Comparison of ENCODE assay signal across 8 cellular contexts in the genomic region with DNA sequence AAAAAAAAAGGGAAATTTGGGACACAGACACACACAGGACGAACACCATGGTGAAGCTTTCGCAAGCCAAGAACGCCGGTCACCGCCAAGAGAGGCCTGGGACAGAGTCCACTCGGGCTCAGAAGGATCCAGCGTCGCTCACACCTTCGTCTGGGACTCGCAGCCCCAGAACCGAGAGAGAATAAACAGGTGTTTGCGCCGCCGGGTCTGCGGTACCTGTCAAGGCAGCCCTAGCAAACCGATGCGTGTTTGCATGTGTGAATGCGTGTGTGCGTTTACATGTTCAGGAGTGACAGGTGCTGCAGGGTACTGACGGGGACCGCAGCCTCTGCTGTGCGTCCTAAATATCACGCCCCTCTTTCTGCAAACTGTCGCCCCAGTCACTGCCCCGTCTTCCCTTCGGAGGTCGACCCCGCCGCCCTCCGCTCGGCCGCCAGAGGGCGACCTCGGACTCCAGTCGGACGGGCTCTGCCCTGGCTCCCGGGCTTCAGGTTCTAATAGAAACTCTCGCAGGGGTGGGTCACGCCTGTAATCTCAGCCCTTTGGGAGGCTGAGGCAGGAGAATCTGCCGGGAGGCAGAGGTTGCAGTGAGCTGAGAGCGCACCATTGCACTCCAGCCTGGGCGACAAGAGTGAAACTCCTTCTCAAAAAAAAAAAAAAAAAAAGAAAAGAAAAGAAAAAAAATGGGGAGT. TPM values are rescaled to one million over a fixed set of nuclear protein-coding genes. Genes with fewer than 3 reads are reported as not detected.
A peak's percentile ranks its signal among the peaks of the same experiment; 100 is the strongest.
DNase-seq lines count a peak whose midpoint lies in the region; ATAC-seq and TF ChIP-seq lines count a peak whose summit lies in the region.

No MANE protein-coding gene starts in this region.

- peak overlapping the region; percentile 54 for H3K4me3 ChIP-seq in GM12865 (ENCODE audit: low read depth, low read length)
- peak overlapping the region; percentile 56 for H3K4me3 ChIP-seq in HUES6 (ENCODE audit: low read depth, low read length)
- peak overlapping the region; percentile 11 to 48 (median 40) for H3K4me3 ChIP-seq in Peyer's patch
- peak overlapping the region; percentile 39 for H3K4me3 ChIP-seq in neural progenitor cell
- H3K4me3 ChIP-seq in stomach: peak overlapping the region; percentile 32 to 47 (median 34)

- H2AFZ ChIP-seq in neural progenitor cell (replicated peaks): peak overlapping the region; percentile 63

- peak overlapping the region; percentile 80 for H3K4me2 ChIP-seq in neural progenitor cell

- H3K36me3 Mint-ChIP-seq in neural progenitor cell: peaks cover 2% of the 10 kb centered on the region

- H3K4me1 ChIP-seq in HUES6 (ENCODE audit: control insufficient read depth, insufficient read depth, low read length) (no peaks in the 10 kb centered on the region), Peyer's patch (peaks cover 0 to 11% (median 6%) of the 10 kb centered on the region in 4 donors), neural progenitor cell (no peaks in the 10 kb centered on the region), stomach (peaks cover 11 to 17% (median 15%) of the 10 kb centered on the region in 4 donors)

- H3K79me2 ChIP-seq in neural progenitor cell (ENCODE audit: low read depth): no peaks in the 10 kb centered on the region

- H3K9ac ChIP-seq in HUES6 (ENCODE audit: low read length) (no peak overlapping the region), neural progenitor cell (no peak overlapping the region)

- 6 to 14% (median 7%) methylated on average over 32 to 42 of the region's 42 CpGs for WGBS in stomach, 5 donors

- intact Hi-C loops in stomach (cut with DNase I; ENCODE audit: low total_unique reads): no loop called here

- no peak overlapping the region for H3K27ac Mint-ChIP-seq in neural progenitor cell

- TF ChIP-seq CTCF in GM12865 (IDR thresholded peaks at IDR 0.05; ENCODE audit: insufficient read depth, low read depth, low read length, missing control alignments) (peak; percentile 95), Peyer's patch (IDR thresholded peaks at IDR 0.05) (peak; percentile 83 to 94 (median 92)), neural progenitor cell (IDR thresholded peaks at IDR 0.05) (peak; percentile 88), stomach (IDR thresholded peaks at IDR 0.05) (peak in 6 of 7 experiments; percentile 32 to 92 (median 88))

- DNase-seq in GM12865 (ENCODE audit: low read depth) (peak; percentile 89), Peyer's patch (peak; percentile 88 to 93 (median 90)), fibroblast of the conjunctiva (ENCODE audit: low read depth) (peak; percentile 43), neural progenitor cell (ENCODE audit: low spot score) (peak; percentile 93), stomach (peak; percentile 88)
- DNase-seq in activated T-helper 1 cell treated with anti-CD3 and anti-CD28 coated beads, Interleukin-2, amount 50 U/mL, for 16 hours (ENCODE audit: low read depth in 1 of 2, low spot score in 1 of 2): peak; percentile 62 to 74

- no peaks in the 10 kb centered on the region for H4K20me1 ChIP-seq in neural progenitor cell (ENCODE audit: low read depth)

- H3K9me3 ChIP-seq in HUES6 (ENCODE audit: control insufficient read depth, insufficient read depth, low read depth, low read length): peaks cover 11% of the 10 kb centered on the region
- H3K9me3 ChIP-seq in Peyer's patch: no peaks in the 10 kb centered on the region
- H3K9me3 ChIP-seq in neural progenitor cell (ENCODE audit: low read depth): no peaks in the 10 kb centered on the region
- peaks cover 0 to 5% (median 0%) of the 10 kb centered on the region in 4 donors for H3K9me3 ChIP-seq in stomach

- H3K27me3 ChIP-seq in HUES6 (ENCODE audit: control insufficient read depth, insufficient read depth, low read length) (no peaks in the 10 kb centered on the region; the same call in 1 of the 2 replicates), Peyer's patch (no peaks in the 10 kb centered on the region), neural progenitor cell (peaks cover 11% of the 10 kb centered on the region), stomach (peaks cover 0 to 4% (median 0%) of the 10 kb centered on the region in 3 donors)

- peaks cover 7% of the 10 kb centered on the region for H3K4me1 Mint-ChIP-seq in neural progenitor cell

- ATAC-seq in HG03097 (IDR thresholded peaks at IDR 0.05; ENCODE audit: low FRiP score, unreplicated experiment): no peak

- TF ChIP-seq POLR2A in Peyer's patch (IDR thresholded peaks at IDR 0.05) (peak in 1 of 2 donors; percentile 3), stomach (IDR thresholded peaks at IDR 0.05) (no peak)

- no peak for TF ChIP-seq EP300 in stomach (IDR thresholded peaks at IDR 0.05)

- peaks cover 12% of the 10 kb centered on the region for H3K9me3 Mint-ChIP-seq in neural progenitor cell

- peak overlapping the region; percentile 67 for H3K4me3 Mint-ChIP-seq in neural progenitor cell

- peaks cover 12% of the 10 kb centered on the region for H3F3A ChIP-seq in neural progenitor cell (ENCODE audit: low read depth)

- H3K27me3 Mint-ChIP-seq in neural progenitor cell (ENCODE audit: insufficient read depth, low read depth): peaks cover 10% of the 10 kb centered on the region

- no peak overlapping the region for H3K27ac ChIP-seq in HUES6 (ENCODE audit: low read depth, low read length)
- H3K27ac ChIP-seq in Peyer's patch: peak overlapping the region; percentile 37 to 72 (median 48)
- H3K27ac ChIP-seq in neural progenitor cell: no peak overlapping the region
- H3K27ac ChIP-seq in stomach: peak overlapping the region in 1 of 5 donors; percentile 41

- peaks cover 11% of the 10 kb centered on the region for H3K36me3 ChIP-seq in HUES6 (ENCODE audit: control insufficient read depth, insufficient read depth, low read length)
- H3K36me3 ChIP-seq in Peyer's patch: peaks cover 0 to 6% (median 0%) of the 10 kb centered on the region in 3 donors
- no peaks in the 10 kb centered on the region for H3K36me3 ChIP-seq in neural progenitor cell
- H3K36me3 ChIP-seq in stomach: peaks cover 10 to 19% (median 18%) of the 10 kb centered on the region in 4 donors

RNA-seq across cellular contexts. Expression of a gene that starts 11.8 kb away (rescaled TPM):
- total RNA-seq in Peyer's patch (100 to 1,000 TPM in 2 of 4 donors, 10 to 100 TPM in 2; 54.5 to 250 (median 103) TPM), neural progenitor cell (ENCODE audit: low replicate concordance) (49.6 and 161 TPM in 2 replicates), stomach (100 to 1,000 TPM in 3 of 5 donors, 10 to 100 TPM in 2; 35.8 to 210 (median 106) TPM)
- polyA plus RNA-seq in stomach: 10 to 100 TPM; 30.2 to 44.9 (median 37.3) TPM

RNA-seq across cellular contexts. Expression of a gene that starts 24.0 kb away (rescaled TPM):
- 10 to 100 TPM; 18.2 to 33.3 (median 23.8) TPM for total RNA-seq in Peyer's patch
- total RNA-seq in neural progenitor cell (ENCODE audit: low replicate concordance): 2.4 and 6.5 TPM in 2 replicates
- total RNA-seq in stomach: 10 to 100 TPM in 3 of 5 donors, 1 to 10 TPM in 2; 4.2 to 75.9 (median 18.3) TPM
- 1 to 10 TPM; 5.5 to 6.7 (median 6.0) TPM for polyA plus RNA-seq in stomach

RNA-seq across cellular contexts. Expression of a gene that starts 24.0 kb away (rescaled TPM):
- 10 to 100 TPM; 45.4 to 62.6 (median 57.0) TPM for total RNA-seq in Peyer's patch
- total RNA-seq in neural progenitor cell (ENCODE audit: low replicate concordance): 11.5 and 67.6 TPM in 2 replicates
- 10 to 100 TPM; 10.7 to 77.6 (median 17.9) TPM for total RNA-seq in stomach
- polyA plus RNA-seq in stomach: 10 to 100 TPM in 2 of 3 donors, 1 to 10 TPM in 1; 7.8 to 23.9 (median 19.4) TPM

RNA-seq across cellular contexts. Expression of a gene that starts 43.9 kb away (rescaled TPM):
- total RNA-seq in Peyer's patch (10 to 100 TPM; 52.0 to 95.9 (median 68.4) TPM), neural progenitor cell (ENCODE audit: low replicate concordance) (20.2 and 87.0 TPM in 2 replicates), stomach (100 to 1,000 TPM in 1 of 5 donors, 10 to 100 TPM in 4; 25.7 to 177 (median 33.0) TPM)
- 10 to 100 TPM; 73.0 to 76.3 (median 75.5) TPM for polyA plus RNA-seq in stomach

Comparison
In these comparisons a context has a peak if more than half of its experiments do, and no peak if none do; other contexts are left out.
1. DNase-seq: peak in every context shown above with its lines; median percentile 93 in neural progenitor cell; 90 in Peyer's patch; 89 in GM12865; 88 in stomach; 68 in activated T-helper 1 cell treated with anti-CD3 and anti-CD28 coated beads, Interleukin-2, amount 50 U/mL, for 16 hours; 43 in fibroblast of the conjunctiva.
2. H3K27ac ChIP-seq: peak in Peyer's patch (4 of 4); none in HUES6 (single experiment) and neural progenitor cell (single experiment).
3. Peak in every context shown above with its lines, with median percentiles within 50 percentile points of each other: H3K4me3 ChIP-seq and CTCF ChIP-seq.